In genomic region chr12:25557830-25558436, GRCh38 we compare ENCODE assay signal across 10 cellular contexts. TPM values are rescaled to one million over a fixed set of nuclear protein-coding genes. Genes with fewer than 3 reads are reported as not detected.
DNase-seq lines count a peak whose midpoint lies in the region; ATAC-seq and TF ChIP-seq lines count a peak whose summit lies in the region.
"Had no signal": no experiment of that assay in that cellular context is flagged by ENCODE, and none has a peak within 500 bp of the region (broad histone marks: within the 10 kb centered on the region; RNA-seq: fewer than 3 reads in every experiment).

No MANE protein-coding gene starts in this region.

- TF ChIP-seq CTCF in RWPE2 (IDR thresholded peaks at IDR 0.05; ENCODE audit: poor library complexity, severe bottlenecking) (peak; percentile 48), gastroesophageal sphincter (IDR thresholded peaks at IDR 0.05) (peak in 3 of 4 experiments; percentile 7 to 41 (median 26))

- no peak overlapping the region for H3K27ac ChIP-seq in RWPE2 (ENCODE audit: poor library complexity, severe bottlenecking)
- no peak overlapping the region for H3K27ac ChIP-seq in gastroesophageal sphincter
- H3K27ac ChIP-seq: neutrophil had no signal

- ATAC-seq in RWPE2 (ENCODE audit: low read depth), result no peak
- ATAC-seq in gastroesophageal sphincter, result no peak
- ATAC-seq in HG02870 (IDR thresholded peaks at IDR 0.05; ENCODE audit: unreplicated experiment), result no peak
- ATAC-seq in HG02763 (IDR thresholded peaks at IDR 0.05; ENCODE audit: unreplicated experiment), result no peak
- ATAC-seq in HG03469 (IDR thresholded peaks at IDR 0.05; ENCODE audit: unreplicated experiment), result no peak

- H3K4me1 ChIP-seq in RWPE2 (ENCODE audit: insufficient read depth, poor library complexity, severe bottlenecking) (no peaks in the 10 kb centered on the region), gastroesophageal sphincter (no peaks in the 10 kb centered on the region)

- CTCF ChIA-PET in HEK293T (lab: Yijun Ruan, JAX), result no interaction called here

- no peak for TF ChIP-seq EP300 in gastroesophageal sphincter (IDR thresholded peaks at IDR 0.05)

- H3K9me3 ChIP-seq in RWPE2 (ENCODE audit: severe bottlenecking) (no peaks in the 10 kb centered on the region), gastroesophageal sphincter (no peaks in the 10 kb centered on the region)
- H3K9me3 ChIP-seq: neutrophil had no signal

- in situ Hi-C loops in Caki2 (cut with HindIII; ENCODE audit: low pct_unique_long_range_greater_than_20kb, low sequenced_read_pairs), result no loop called here

- POLR2A ChIA-PET in HEK293T (lab: Yijun Ruan, JAX), result no interaction called here

- H3K27me3 ChIP-seq in RWPE2 (ENCODE audit: insufficient read depth, poor library complexity, severe bottlenecking) (no peaks in the 10 kb centered on the region), gastroesophageal sphincter (no peaks in the 10 kb centered on the region)

- H3K4me3 ChIP-seq in RWPE2 (ENCODE audit: severe bottlenecking) (no peak overlapping the region), gastroesophageal sphincter (no peak overlapping the region)

- 31 to 57% methylated on average over 2 of the region's 2 CpGs for WGBS in gastroesophageal sphincter (ENCODE audit: low coverage in 1 of 2), 2 donors

- no peak for TF ChIP-seq POLR2A in gastroesophageal sphincter (IDR thresholded peaks at IDR 0.05)

- peak; percentile 11 for DNase-seq in Caki2 (ENCODE audit: low read depth)
- DNase-seq in HEK293T (ENCODE audit: extremely low spot score), result peak; percentile 11
- no peak for DNase-seq in RWPE2 (ENCODE audit: low spot score)
- DNase-seq in mucosa of gallbladder (ENCODE audit: low spot score), result no peak

- H3K36me3 ChIP-seq in RWPE2 (ENCODE audit: low read depth) (no peaks in the 10 kb centered on the region), gastroesophageal sphincter (no peaks in the 10 kb centered on the region)
- H3K36me3 ChIP-seq: neutrophil had no signal

TF ChIP-seq in HEK293T, 16 proteins besides CTCF, POLR2A, EP300 and RAD21:
- no peak for TF ChIP-seq ARNT (IDR thresholded peaks at IDR 0.05)
- TF ChIP-seq CTBP1 (IDR thresholded peaks at IDR 0.05; ENCODE audit: borderline replicate concordance), result no peak
- no peak for TF ChIP-seq SP1 (IDR thresholded peaks at IDR 0.05)
- TF ChIP-seq ZNF384 (IDR thresholded peaks at IDR 0.05), result no peak
- TF ChIP-seq FOXK2 (IDR thresholded peaks at IDR 0.05), result no peak

RNA-seq across cellular contexts. Expression of gene LMNTD1, which starts 4.8 kb away (rescaled TPM):
- total RNA-seq in Caki2 (2014; rRNA removed; shearing (Covaris generic); ENCODE audit: low replicate concordance), result 3.4 TPM in 1 of 2 replicates, not detected in the other
- 1 to 10 TPM in 1 of 4 donors, not detected in 3; 1.2 TPM for total RNA-seq in gastroesophageal sphincter
- total RNA-seq in mucosa of gallbladder, result not detected
- total RNA-seq: T-helper 1 cell treated with Interleukin-12 subunit alpha and Interleukin-12 subunit beta and Interleukin-4 antibody, amounts not matched to agents 30 ng/mL and 1 ng/mL, for 36 hours had no signal

Comparison
In these comparisons a context has a peak if more than half of its experiments do, and no peak if none do; other contexts are left out.
1. DNase-seq: peak in Caki2 (single experiment) and HEK293T (single experiment); none in RWPE2 (single experiment) and mucosa of gallbladder (single experiment).